ENCODE assay signal across 16 cellular contexts in the genomic region with DNA sequence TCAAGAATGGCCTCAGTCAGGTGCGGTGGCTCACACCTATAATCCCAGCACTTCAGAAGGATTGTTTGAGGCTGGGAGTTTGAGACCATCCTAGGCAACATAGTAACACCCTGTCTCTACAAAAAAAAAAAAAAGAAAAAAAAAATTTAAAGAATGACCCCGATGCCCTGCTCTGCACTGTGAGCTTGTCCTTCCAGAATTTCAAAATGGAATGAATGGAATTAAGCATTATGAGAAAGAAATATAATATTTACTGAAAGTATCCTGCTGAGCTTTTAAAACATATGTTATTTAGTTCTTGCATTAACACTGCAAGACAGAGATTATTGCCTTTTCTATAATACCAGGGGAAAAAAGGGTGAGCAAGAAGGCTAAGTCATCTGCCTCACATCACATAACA. TPM values are rescaled to one million over a fixed set of nuclear protein-coding genes. Genes with fewer than 3 reads are reported as not detected.
A peak's percentile ranks its signal among the peaks of the same experiment; 100 is the strongest.
DNase-seq lines count a peak whose midpoint lies in the region; ATAC-seq and TF ChIP-seq lines count a peak whose summit lies in the region.
"Had no signal": no experiment of that assay in that cellular context is flagged by ENCODE, and none has a peak within 500 bp of the region (broad histone marks: within the 10 kb centered on the region; RNA-seq: fewer than 3 reads in every experiment).

No MANE protein-coding gene starts in this region.

- ATAC-seq in HG02763 (IDR thresholded peaks at IDR 0.05; ENCODE audit: unreplicated experiment) (no peak), HG03469 (IDR thresholded peaks at IDR 0.05; ENCODE audit: unreplicated experiment) (no peak)

- H4K20me1 ChIP-seq in hepatocyte (ENCODE audit: insufficient read depth, poor library complexity, severe bottlenecking) = no peaks in the 10 kb centered on the region

- 82% methylated on average over 2 of the region's 2 CpGs for WGBS in hepatocyte (ENCODE audit: low lambda C conversion rate, missing lambda C conversion rate)

- no peak overlapping the region for H2AFZ ChIP-seq in hepatocyte

- H3K4me2 ChIP-seq in hepatocyte = peak overlapping the region; percentile 21

- H3K27me3 ChIP-seq in adipocyte (replicated peaks; ENCODE audit: control insufficient read depth, insufficient read depth, low read length) = peaks cover 3% of the 10 kb centered on the region
- no peaks in the 10 kb centered on the region for H3K27me3 ChIP-seq in hepatocyte
- no peaks in the 10 kb centered on the region for H3K27me3 ChIP-seq in stomach smooth muscle (ENCODE audit: control insufficient read depth in 1 of 2, insufficient read depth in 2 of 2, low read length in 2 of 2)

- no peak overlapping the region for H3K27ac ChIP-seq in hepatocyte
- peak overlapping the region; percentile 6 for H3K27ac ChIP-seq in stomach smooth muscle (ENCODE audit: low read length)

- H3K4me1 ChIP-seq in adipocyte (ENCODE audit: control insufficient read depth, insufficient read depth, low read length) = peaks cover 20% of the 10 kb centered on the region
- peaks cover 6% of the 10 kb centered on the region for H3K4me1 ChIP-seq in hepatocyte (ENCODE audit: insufficient read depth)
- peaks cover 10% of the 10 kb centered on the region for H3K4me1 ChIP-seq in stomach smooth muscle (ENCODE audit: control insufficient read depth, insufficient read depth, low read length)

- H3K9ac ChIP-seq in adipocyte (ENCODE audit: low read length) (no peak overlapping the region), stomach smooth muscle (ENCODE audit: low read length in 2 of 2) (no peak overlapping the region)

- no peaks in the 10 kb centered on the region for H3K79me2 ChIP-seq in hepatocyte

- no peak for TF ChIP-seq CTCF in hepatocyte (IDR thresholded peaks at IDR 0.05; ENCODE audit: poor library complexity)

- no peaks in the 10 kb centered on the region for H3K9me3 ChIP-seq in adipocyte (ENCODE audit: control insufficient read depth, low read length)
- no peaks in the 10 kb centered on the region for H3K9me3 ChIP-seq in hepatocyte (ENCODE audit: low read depth)
- H3K9me3 ChIP-seq in stomach smooth muscle (ENCODE audit: control insufficient read depth in 2 of 2, low read length in 2 of 2) = no peaks in the 10 kb centered on the region

- no peaks in the 10 kb centered on the region for H3K9me2 ChIP-seq in hepatocyte (replicated peaks; ENCODE audit: insufficient read depth)

- DNase-seq in EH (ENCODE audit: low read depth) (peak; percentile 13), adipocyte (ENCODE audit: low read depth) (peak; percentile 49), hepatocyte (ENCODE audit: low spot score) (no peak), NCI-H1694 treated with DMSO at 0.1 percent for 48 hours (lab: John Stamatoyannopoulos, UW) (no peak)
- DNase-seq: CD4-positive, CD25-positive, alpha-beta regulatory T cell; DMS79; GOT3; HFFc6; KG1; NCI-H1092 treated with DMSO at 0.1 percent for 48 hours; NCI-H1694; NCI-H510A; NCI-H82 had no signal

- H3K36me3 ChIP-seq in adipocyte (ENCODE audit: control insufficient read depth, insufficient read depth, low read length, severe bottlenecking) = no peaks in the 10 kb centered on the region
- no peaks in the 10 kb centered on the region for H3K36me3 ChIP-seq in hepatocyte (replicated peaks; ENCODE audit: insufficient read depth, low read depth)
- no peaks in the 10 kb centered on the region for H3K36me3 ChIP-seq in stomach smooth muscle (ENCODE audit: control insufficient read depth in 2 of 2, insufficient read depth in 2 of 2, low read length in 2 of 2)

- H3K4me3 ChIP-seq in adipocyte (ENCODE audit: low read length) (no peak overlapping the region), hepatocyte (no peak overlapping the region), stomach smooth muscle (ENCODE audit: low read length in 2 of 2) (peak overlapping the region in 1 of 2 donors; percentile 9)

RNA-seq across cellular contexts. Expression of a gene that starts 42.0 kb away (rescaled TPM):
- total RNA-seq in hepatocyte = 30.7 and 37.5 TPM in 2 replicates
- 6.0 and 10.9 TPM in 2 replicates for polyA plus RNA-seq in hepatocyte
- polyA plus RNA-seq: CD4-positive, CD25-positive, alpha-beta regulatory T cell had no signal

Comparison
In these comparisons a context has a peak if more than half of its experiments do, and no peak if none do; other contexts are left out.
1. DNase-seq: peak in EH (single experiment) and adipocyte (single experiment); none in hepatocyte (single experiment) and NCI-H1694 treated with DMSO at 0.1 percent for 48 hours (single experiment).